In the genomic region with DNA sequence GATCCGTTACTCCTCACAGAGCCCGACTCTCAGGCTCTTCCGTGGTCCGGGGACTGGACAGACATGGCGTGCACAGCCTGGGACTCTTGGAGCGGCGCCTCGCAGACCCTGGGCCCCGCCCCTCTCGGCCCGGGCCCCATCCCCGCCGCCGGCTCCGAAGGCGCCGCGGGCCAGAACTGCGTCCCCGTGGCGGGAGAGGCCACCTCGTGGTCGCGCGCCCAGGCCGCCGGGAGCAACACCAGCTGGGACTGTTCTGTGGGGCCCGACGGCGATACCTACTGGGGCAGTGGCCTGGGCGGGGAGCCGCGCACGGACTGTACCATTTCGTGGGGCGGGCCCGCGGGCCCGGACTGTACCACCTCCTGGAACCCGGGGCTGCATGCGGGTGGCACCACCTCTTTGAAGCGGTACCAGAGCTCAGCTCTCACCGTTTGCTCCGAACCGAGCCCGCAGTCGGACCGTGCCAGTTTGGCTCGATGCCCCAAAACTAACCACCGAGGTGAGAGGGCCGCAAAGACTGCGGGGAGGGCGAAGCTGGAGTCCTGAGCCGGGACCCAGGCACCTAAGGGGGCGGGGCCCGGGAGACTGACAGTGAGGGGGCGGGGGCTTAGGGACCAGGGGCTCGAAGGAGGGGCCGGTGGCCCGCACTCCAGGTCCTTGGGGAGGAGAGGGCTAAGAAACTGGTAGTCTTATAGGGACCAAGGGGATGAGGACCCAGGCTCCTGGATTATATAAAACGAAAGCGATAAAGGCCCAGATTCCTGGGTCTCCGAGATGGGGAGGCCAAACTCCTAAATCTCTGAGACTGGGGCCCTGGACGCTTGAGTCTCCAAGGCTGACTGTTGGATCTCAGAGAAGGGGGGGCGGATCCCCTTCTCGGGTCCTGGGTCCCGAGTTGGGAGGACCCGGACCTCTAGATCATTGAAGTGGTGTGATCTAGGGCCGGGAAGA, we compare ENCODE assay signal across 1 cellular context.
TF ChIP-seq lines count a peak whose summit lies in the region.

No MANE protein-coding gene starts in this region.

TF ChIP-seq in liver, 16 proteins besides CTCF, POLR2A, EP300 and RAD21 (continued from another document):
- TF ChIP-seq, protein P1, sequence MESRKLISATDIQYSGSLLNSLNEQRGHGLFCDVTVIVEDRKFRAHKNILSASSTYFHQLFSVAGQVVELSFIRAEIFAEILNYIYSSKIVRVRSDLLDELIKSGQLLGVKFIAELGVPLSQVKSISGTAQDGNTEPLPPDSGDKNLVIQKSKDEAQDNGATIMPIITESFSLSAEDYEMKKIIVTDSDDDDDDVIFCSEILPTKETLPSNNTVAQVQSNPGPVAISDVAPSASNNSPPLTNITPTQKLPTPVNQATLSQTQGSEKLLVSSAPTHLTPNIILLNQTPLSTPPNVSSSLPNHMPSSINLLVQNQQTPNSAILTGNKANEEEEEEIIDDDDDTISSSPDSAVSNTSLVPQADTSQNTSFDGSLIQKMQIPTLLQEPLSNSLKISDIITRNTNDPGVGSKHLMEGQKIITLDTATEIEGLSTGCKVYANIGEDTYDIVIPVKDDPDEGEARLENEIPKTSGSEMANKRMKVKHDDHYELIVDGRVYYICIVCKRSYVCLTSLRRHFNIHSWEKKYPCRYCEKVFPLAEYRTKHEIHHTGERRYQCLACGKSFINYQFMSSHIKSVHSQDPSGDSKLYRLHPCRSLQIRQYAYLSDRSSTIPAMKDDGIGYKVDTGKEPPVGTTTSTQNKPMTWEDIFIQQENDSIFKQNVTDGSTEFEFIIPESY (IDR thresholded peaks at IDR 0.05) = no peak
- TF ChIP-seq NR2F2 (IDR thresholded peaks at IDR 0.05) = no peak
- no peak for TF ChIP-seq GABPA (IDR thresholded peaks at IDR 0.05 in 1 of 2, conservative IDR thresholded peaks at IDR 0.05 in 1 of 2)
- peak; percentile 40 to 47 for TF ChIP-seq EGR1 (IDR thresholded peaks at IDR 0.05; ENCODE audit: low read depth in 2 of 2)
- TF ChIP-seq YY1 (IDR thresholded peaks at IDR 0.05) = peak; percentile 30
- no peak for TF ChIP-seq FOXA1 (IDR thresholded peaks at IDR 0.05)
- TF ChIP-seq SP1 (IDR thresholded peaks at IDR 0.05) = peak; percentile 36
